Comparison of ENCODE assay signal across 1 cellular context in genomic region chr12:57460457-57461325, GRCh38.
TF ChIP-seq lines count a peak whose summit lies in the region.

No MANE protein-coding gene starts in this region.

TF ChIP-seq in GM23338, 12 proteins besides CTCF, POLR2A, EP300 and RAD21:
- no peak for TF ChIP-seq ZNF462 (CRISPR knock-in tag; IDR thresholded peaks at IDR 0.05)
- TF ChIP-seq STAT1 (IDR thresholded peaks at IDR 0.05; ENCODE audit: unreplicated experiment), result no peak
- no peak for TF ChIP-seq REST (IDR thresholded peaks at IDR 0.05; ENCODE audit: unreplicated experiment)
- no peak for TF ChIP-seq CREB1 (CRISPR knock-in tag; IDR thresholded peaks at IDR 0.05; ENCODE audit: low read depth)
- TF ChIP-seq POLR2AphosphoS5 (IDR thresholded peaks at IDR 0.05; ENCODE audit: low read depth), result peak; percentile 23; the same call in 1 of the 2 replicates
- TF ChIP-seq ZNF114 (CRISPR knock-in tag; IDR thresholded peaks at IDR 0.05), result no peak
- TF ChIP-seq EZH2 (IDR thresholded peaks at IDR 0.05; ENCODE audit: low read depth, unreplicated experiment), result no peak
- no peak for TF ChIP-seq EZH2phosphoT487 (IDR thresholded peaks at IDR 0.05; ENCODE audit: unreplicated experiment)
TF ChIP-seq in GM23338: peak in this region for 1.
